In genomic region chr11:101126551-101127347, GRCh38 we compare ENCODE assay signal across 8 cellular contexts. TPM values are rescaled to one million over a fixed set of nuclear protein-coding genes. Genes with fewer than 3 reads are reported as not detected.
DNase-seq lines count a peak whose midpoint lies in the region; ATAC-seq, FAIRE-seq and TF ChIP-seq lines count a peak whose summit lies in the region.

No MANE protein-coding gene starts in this region.

- DNase-seq in AG04449 (ENCODE audit: low read depth, low spot score): no peak
- DNase-seq in MM.1S: peak; percentile 26
- DNase-seq in fibroblast of mammary gland (ENCODE audit: low read depth): peak; percentile 24
- DNase-seq in GM12892 (ENCODE audit: insufficient read length): no peak
- DNase-seq in MV-4-11 (lab: John Stamatoyannopoulos, UW): no peak

- H3K27me3 ChIP-seq in MM.1S (replicated peaks; ENCODE audit: insufficient read depth, low read length): no peaks in the 10 kb centered on the region

- no peaks in the 10 kb centered on the region for H3K9me3 Mint-ChIP-seq in nephron

- no peaks in the 10 kb centered on the region for H3K9me3 ChIP-seq in MM.1S (replicated peaks; ENCODE audit: insufficient read depth, low read length)

- H3F3A ChIP-seq in MM.1S (ENCODE audit: insufficient read depth, low read length): no peaks in the 10 kb centered on the region

- H3K4me1 ChIP-seq in MM.1S (ENCODE audit: low read length): no peaks in the 10 kb centered on the region

- no peak overlapping the region for H3K27ac Mint-ChIP-seq in nephron

- CTCF ChIA-PET in AG04449 (lab: Yijun Ruan, JAX): no interaction called here

- H3K4me2 ChIP-seq in MM.1S (ENCODE audit: low read depth, low read length): peak overlapping the region; percentile 93

- FAIRE-seq in GM12892 (lab: Jason Lieb, UNC): no peak

- no peaks in the 10 kb centered on the region for H3K36me3 ChIP-seq in MM.1S (replicated peaks; ENCODE audit: insufficient read depth, low read length)

- peak overlapping the region; percentile 96 for H2AFZ ChIP-seq in MM.1S (ENCODE audit: low read length)

- H3K27ac ChIP-seq in MM.1S (ENCODE audit: low read length): no peak overlapping the region

- peak overlapping the region; percentile 41 for H3K4me3 ChIP-seq in AG04449 (ENCODE audit: low read depth, low read length)
- H3K4me3 ChIP-seq in MM.1S (ENCODE audit: low read length): peak overlapping the region; percentile 81
- H3K4me3 ChIP-seq in fibroblast of mammary gland (ENCODE audit: control insufficient read depth, low read depth, low read length): peak overlapping the region; percentile 53

- H3K36me3 Mint-ChIP-seq in nephron (ENCODE audit: low read depth): no peaks in the 10 kb centered on the region

- no peaks in the 10 kb centered on the region for H3K9me2 ChIP-seq in MM.1S (replicated peaks; ENCODE audit: insufficient read depth, low read length)

- no peak for ATAC-seq in HG02973 (IDR thresholded peaks at IDR 0.05; ENCODE audit: unreplicated experiment)
- ATAC-seq in GM18502 (IDR thresholded peaks at IDR 0.05; ENCODE audit: poor library complexity, unreplicated experiment): no peak

- TF ChIP-seq POLR2A in GM12892 (IDR thresholded peaks at IDR 0.05; ENCODE audit: low read depth, low read length): no peak

- H4K20me1 ChIP-seq in MM.1S (ENCODE audit: insufficient read depth, low read length): no peaks in the 10 kb centered on the region

- TF ChIP-seq CTCF in AG04449 (IDR thresholded peaks at IDR 0.05; ENCODE audit: insufficient read depth, low read length, missing control alignments) (no peak), MM.1S (IDR thresholded peaks at IDR 0.05; ENCODE audit: low read length) (no peak), fibroblast of mammary gland (conservative IDR thresholded peaks at IDR 0.05; ENCODE audit: control insufficient read depth, insufficient read depth, low read depth, low read length) (no peak), nephron (IDR thresholded peaks at IDR 0.05; ENCODE audit: unreplicated experiment in 3 of 3) (no peak)

- H3K4me3 Mint-ChIP-seq in nephron: peak overlapping the region; percentile 90 to 92 (median 91)

- H3K27me3 Mint-ChIP-seq in nephron (ENCODE audit: low read depth): peaks cover 90% of the 10 kb centered on the region

- peak overlapping the region; percentile 48; the same call in 1 of the 2 replicates for H3K9ac ChIP-seq in MM.1S (ENCODE audit: low read length)

- POLR2A ChIA-PET in AG04449 (lab: Yijun Ruan, JAX): no interaction called here

- H3K79me2 ChIP-seq in MM.1S (ENCODE audit: low read length): no peaks in the 10 kb centered on the region

- H3K4me1 Mint-ChIP-seq in nephron: peaks cover 13% of the 10 kb centered on the region

RNA-seq across cellular contexts. Expression of gene PGR, which starts 2.9 kb away (rescaled TPM):
- polyA plus RNA-seq in GM12892 (2012; ENCODE audit: missing spikeins): not detected

Comparison
In these comparisons a context has a peak if more than half of its experiments do, and no peak if none do; other contexts are left out.
1. DNase-seq: peak in MM.1S (single experiment) and fibroblast of mammary gland (single experiment); none in AG04449 (single experiment), GM12892 (single experiment) and MV-4-11 (single experiment).
2. Peak in every context shown above with its lines, with median percentiles within 50 percentile points of each other: H3K4me3 ChIP-seq.